13 cellular contexts compared by ENCODE assay signal in genomic region chr14:72810201-72810600, GRCh38.
DNase-seq lines count a peak whose midpoint lies in the region; ATAC-seq and TF ChIP-seq lines count a peak whose summit lies in the region.
"Had no signal": no experiment of that assay in that cellular context is flagged by ENCODE, and none has a peak within 500 bp of the region (broad histone marks: within the 10 kb centered on the region; RNA-seq: fewer than 3 reads in every experiment).

No MANE protein-coding gene starts in this region.

- no peak overlapping the region for H3K14ac ChIP-seq in mesenchymal stem cell (ENCODE audit: low read length in 2 of 2)

- H2AK5ac ChIP-seq in mesenchymal stem cell (ENCODE audit: low read length, severe bottlenecking): no peak overlapping the region

- H3K4me1 ChIP-seq in Peyer's patch (no peaks in the 10 kb centered on the region), mesenchymal stem cell (ENCODE audit: control insufficient read depth, insufficient read depth, low read depth, low read length) (peaks cover 12% of the 10 kb centered on the region), left lung (no peaks in the 10 kb centered on the region)
- H3K4me1 ChIP-seq: adrenal gland had no signal

- no peak overlapping the region for H3K4me2 ChIP-seq in mesenchymal stem cell (ENCODE audit: low read length, poor library complexity, severe bottlenecking)
- H3K4me2 ChIP-seq: GM23338, PC-9 had no signal

- H3K27ac ChIP-seq in Peyer's patch (no peak overlapping the region), dorsolateral prefrontal cortex (peak overlapping the region in 35 of 59 donors; percentile 2 to 92 (median 62)), mesenchymal stem cell (ENCODE audit: low read length, poor library complexity, severe bottlenecking) (no peak overlapping the region), left lung (no peak overlapping the region)
- H3K27ac ChIP-seq: adrenal gland, parathyroid adenoma, PC-9 had no signal

- intact Hi-C loops in dorsolateral prefrontal cortex (cut with DNase I): loop anchor here in 1 of 2 donors (5.0 kb wide), 1 partner anchor 82 kb away; the partner anchor contains the start of gene DPF3
- intact Hi-C loops in left lung (cut with DNase I): no loop called here

- no peak overlapping the region for H3K9ac ChIP-seq in mesenchymal stem cell (ENCODE audit: low read length)
- H3K9ac ChIP-seq: parathyroid adenoma had no signal

- no peak overlapping the region for H2AFZ ChIP-seq in mesenchymal stem cell (ENCODE audit: low read depth, low read length)
- H2AFZ ChIP-seq: GM23338, parathyroid adenoma, PC-9 had no signal

- DNase-seq in Peyer's patch: peak in 2 of 3 donors; percentile 18 to 49
- peak; percentile 81 for DNase-seq in activated CD8-positive, alpha-beta memory T cell treated with anti-CD3 and anti-CD28 coated beads for 24 hours
- no peak for DNase-seq in dorsolateral prefrontal cortex
- DNase-seq in stimulated activated CD4-positive, alpha-beta T cell treated with anti-CD3 and anti-CD28 coated beads, TNF-alpha, amount 100 ng/mL, for 48 hours (ENCODE audit: low read depth in 3 of 3): peak; percentile 20 to 47 (median 37)
- DNase-seq in mesenchymal stem cell: no peak
- no peak for DNase-seq in DMS114 treated with DMSO at 0.1 percent for 48 hours (lab: John Stamatoyannopoulos, UW; ENCODE audit: unreplicated experiment)
- DNase-seq in left lung: no peak
- DNase-seq: adrenal gland, NCI-H1417 treated with DMSO at 0.1 percent for 48 hours, PC-9 had no signal

- H3K23ac ChIP-seq in mesenchymal stem cell (ENCODE audit: low read length in 2 of 2): no peak overlapping the region

- H4K91ac ChIP-seq in mesenchymal stem cell (ENCODE audit: low read length): no peak overlapping the region

- H2BK120ac ChIP-seq in mesenchymal stem cell (ENCODE audit: low read depth, low read length): no peak overlapping the region

- H2BK15ac ChIP-seq in mesenchymal stem cell (ENCODE audit: low read depth, poor library complexity, severe bottlenecking): no peak overlapping the region

- H3K27me3 ChIP-seq in Peyer's patch (no peaks in the 10 kb centered on the region), dorsolateral prefrontal cortex (no peaks in the 10 kb centered on the region), mesenchymal stem cell (ENCODE audit: control insufficient read depth in 1 of 2, insufficient read depth in 1 of 2, low read length in 2 of 2) (no peaks in the 10 kb centered on the region), left lung (no peaks in the 10 kb centered on the region)
- H3K27me3 ChIP-seq: adrenal gland had no signal

- peaks cover 49% of the 10 kb centered on the region for H3K79me1 ChIP-seq in mesenchymal stem cell (replicated peaks; ENCODE audit: low read length, poor library complexity, severe bottlenecking)

- TF ChIP-seq CTCF in Peyer's patch (IDR thresholded peaks at IDR 0.05) (no peak), dorsolateral prefrontal cortex (IDR thresholded peaks at IDR 0.05 in 54 of 56, conservative IDR thresholded peaks at IDR 0.05 in 2 of 56; ENCODE audit: low read depth in 1 of 56, partially characterized antibody in 56 of 56) (no peak), left lung (IDR thresholded peaks at IDR 0.05) (no peak)

- ATAC-seq in GM18873 (IDR thresholded peaks at IDR 0.05; ENCODE audit: low FRiP score, unreplicated experiment) (no peak), left lung (no peak)
- ATAC-seq: GM23338 had no signal

- H3K4me3 ChIP-seq in Peyer's patch: no peak overlapping the region
- H3K4me3 ChIP-seq in dorsolateral prefrontal cortex: no peak overlapping the region
- H3K4me3 ChIP-seq in mesenchymal stem cell (ENCODE audit: insufficient read depth in 1 of 2, low read depth in 1 of 2, low read length in 2 of 2): no peak overlapping the region
- no peak overlapping the region for H3K4me3 ChIP-seq in left lung
- H3K4me3 ChIP-seq: adrenal gland, GM23338, PC-9 had no signal

- WGBS in mesenchymal stem cell: 100% methylated on average over 7 of the region's 8 CpGs

- H3K9me3 ChIP-seq in Peyer's patch (no peaks in the 10 kb centered on the region), mesenchymal stem cell (ENCODE audit: control insufficient read depth, low read length) (no peaks in the 10 kb centered on the region), left lung (no peaks in the 10 kb centered on the region)
- H3K9me3 ChIP-seq: adrenal gland had no signal

- no peaks in the 10 kb centered on the region for H3K36me3 ChIP-seq in Peyer's patch
- H3K36me3 ChIP-seq in mesenchymal stem cell (ENCODE audit: control insufficient read depth in 1 of 2, insufficient read depth in 2 of 2, low read depth in 1 of 2, low read length in 2 of 2): peaks cover 0 to 21% of the 10 kb centered on the region in 2 experiments
- H3K36me3 ChIP-seq in left lung: no peaks in the 10 kb centered on the region
- H3K36me3 ChIP-seq: adrenal gland had no signal

- no peak overlapping the region for H3K4ac ChIP-seq in mesenchymal stem cell (ENCODE audit: low read depth in 1 of 2, low read length in 2 of 2)

- H4K8ac ChIP-seq in mesenchymal stem cell (ENCODE audit: low read length): no peak overlapping the region

- no peak overlapping the region for H2BK5ac ChIP-seq in mesenchymal stem cell (ENCODE audit: low read depth, low read length, poor library complexity, severe bottlenecking)

- no peak overlapping the region for H3K18ac ChIP-seq in mesenchymal stem cell (ENCODE audit: low read depth in 1 of 2, low read length in 2 of 2)

- H2BK12ac ChIP-seq in mesenchymal stem cell (ENCODE audit: low read length in 2 of 2): no peak overlapping the region

- no peak for TF ChIP-seq POLR2A in Peyer's patch (IDR thresholded peaks at IDR 0.05)

Comparison
In these comparisons a context has a peak if more than half of its experiments do, and no peak if none do; other contexts are left out.
1. DNase-seq: peak in Peyer's patch (2 of 3), activated CD8-positive, alpha-beta memory T cell treated with anti-CD3 and anti-CD28 coated beads for 24 hours (single experiment) and stimulated activated CD4-positive, alpha-beta T cell treated with anti-CD3 and anti-CD28 coated beads, TNF-alpha, amount 100 ng/mL, for 48 hours (3 of 3); none in dorsolateral prefrontal cortex (0 of 10), mesenchymal stem cell (single experiment), DMS114 treated with DMSO at 0.1 percent for 48 hours (single experiment) and left lung (0 of 2).
2. H3K27ac ChIP-seq: peak in dorsolateral prefrontal cortex (35 of 59); none in Peyer's patch (0 of 4), mesenchymal stem cell (single experiment) and left lung (0 of 2).